Comparison of ENCODE assay signal across 15 cellular contexts in genomic region chr15:46343527-46343926, GRCh38.
A peak's percentile ranks its signal among the peaks of the same experiment; 100 is the strongest.
DNase-seq lines count a peak whose midpoint lies in the region; ATAC-seq and TF ChIP-seq lines count a peak whose summit lies in the region.
"Had no signal": no experiment of that assay in that cellular context is flagged by ENCODE, and none has a peak within 500 bp of the region (broad histone marks: within the 10 kb centered on the region; RNA-seq: fewer than 3 reads in every experiment).

No MANE protein-coding gene starts in this region.

- H2BK12ac ChIP-seq in neuronal stem cell (ENCODE audit: low read length), result no peak overlapping the region

- DNase-seq in Ammon's horn (ENCODE audit: low spot score) (peak; percentile 9), WERI-Rb-1 (no peak), foreskin keratinocyte (no peak), neuronal stem cell (ENCODE audit: low spot score) (peak; percentile 24), NCI-H1930 (lab: John Stamatoyannopoulos, UW) (no peak), GF-D8 (lab: John Stamatoyannopoulos, UW) (no peak), erythroblast (lab: John Stamatoyannopoulos, UW) (no peak)
- DNase-seq: NCI-H1048, NCI-H1436 treated with DMSO at 0.1 percent for 48 hours, NCI-H748 treated with DMSO at 0.1 percent for 48 hours, OCI-M1, SIG-M5 had no signal

- H3K4me1 ChIP-seq in foreskin keratinocyte, result peaks cover 18% of the 10 kb centered on the region
- peaks cover 3 to 6% of the 10 kb centered on the region in 2 donors for H3K4me1 ChIP-seq in neuronal stem cell (ENCODE audit: control insufficient read depth in 2 of 2, insufficient read depth in 1 of 2, low read depth in 1 of 2, low read length in 2 of 2)
- H3K4me1 ChIP-seq: HAP-1 had no signal

- no peak for TF ChIP-seq POLR2A in erythroblast (IDR thresholded peaks at IDR 0.05; ENCODE audit: low read length)

- peak overlapping the region; percentile 62 for H2AFZ ChIP-seq in neuronal stem cell (ENCODE audit: low read length)

- H3K23ac ChIP-seq in neuronal stem cell (ENCODE audit: low read depth, low read length, poor library complexity), result no peak overlapping the region

- H3K27me3 ChIP-seq in WERI-Rb-1 (ENCODE audit: insufficient read depth, low read depth, severe bottlenecking), result no peaks in the 10 kb centered on the region
- no peaks in the 10 kb centered on the region for H3K27me3 ChIP-seq in foreskin keratinocyte
- no peaks in the 10 kb centered on the region for H3K27me3 ChIP-seq in neuronal stem cell (ENCODE audit: control insufficient read depth in 3 of 3, insufficient read depth in 3 of 3, low read depth in 1 of 3, low read length in 3 of 3)

- no peak overlapping the region for H2BK120ac ChIP-seq in neuronal stem cell (ENCODE audit: low read depth, low read length)

- H3K9me3 ChIP-seq in WERI-Rb-1 (ENCODE audit: severe bottlenecking) (no peaks in the 10 kb centered on the region), neuronal stem cell (replicated peaks in 1 of 2; ENCODE audit: control insufficient read depth in 2 of 2, insufficient read depth in 1 of 2, low read depth in 1 of 2, low read length in 2 of 2) (no peaks in the 10 kb centered on the region)
- H3K9me3 ChIP-seq: HAP-1 had no signal

- no peak for ATAC-seq in foreskin keratinocyte
- no peak for ATAC-seq in GM21381 (IDR thresholded peaks at IDR 0.05; ENCODE audit: unreplicated experiment)

- peak overlapping the region; percentile 48 for H3K27ac ChIP-seq in WERI-Rb-1
- peak overlapping the region; percentile 61 for H3K27ac ChIP-seq in foreskin keratinocyte
- H3K27ac ChIP-seq in neuronal stem cell (replicated peaks; ENCODE audit: low read length), result no peak overlapping the region
- H3K27ac ChIP-seq: C4-2B had no signal

- H3K4me2 ChIP-seq in neuronal stem cell (ENCODE audit: insufficient read depth, low read length, poor library complexity, severe bottlenecking), result no peak overlapping the region

- H2BK5ac ChIP-seq in neuronal stem cell (ENCODE audit: low read length), result no peak overlapping the region

- H3K4me3 ChIP-seq in WERI-Rb-1 (ENCODE audit: low read depth, low read length) (no peak overlapping the region), neuronal stem cell (ENCODE audit: low read length in 2 of 2) (no peak overlapping the region)
- H3K4me3 ChIP-seq: HAP-1 had no signal

- WGBS in neuronal stem cell (ENCODE audit: extremely low coverage in 2 of 2, insufficient read length in 2 of 2, insufficient replicate concordance in 1 of 2), 2 donors, result no CpG with 5 or more reads among the region's 6 CpGs

- H3K14ac ChIP-seq in neuronal stem cell (ENCODE audit: low read length), result no peak overlapping the region

- H3K79me1 ChIP-seq in neuronal stem cell (ENCODE audit: low read depth, low read length), result no peaks in the 10 kb centered on the region

- no peak overlapping the region for H3K18ac ChIP-seq in neuronal stem cell (ENCODE audit: low read length)

- H2BK15ac ChIP-seq in neuronal stem cell (ENCODE audit: low read length), result no peak overlapping the region

- no peaks in the 10 kb centered on the region for H3K36me3 ChIP-seq in WERI-Rb-1
- H3K36me3 ChIP-seq in neuronal stem cell (replicated peaks in 1 of 2; ENCODE audit: control insufficient read depth in 2 of 2, insufficient read depth in 2 of 2, low read length in 2 of 2), result no peaks in the 10 kb centered on the region
- H3K36me3 ChIP-seq: HAP-1 had no signal

- no peak overlapping the region for H3K4ac ChIP-seq in neuronal stem cell (ENCODE audit: low read length)

- no peak overlapping the region for H4K8ac ChIP-seq in neuronal stem cell (ENCODE audit: low read depth, low read length)

- TF ChIP-seq CTCF in WERI-Rb-1 (IDR thresholded peaks at IDR 0.05; ENCODE audit: low read depth, low read length), result no peak
- TF ChIP-seq CTCF in foreskin keratinocyte (conservative IDR thresholded peaks at IDR 0.05), result no peak

- no peak overlapping the region for H2AK5ac ChIP-seq in neuronal stem cell (ENCODE audit: low read depth, low read length)

- no peak overlapping the region for H4K91ac ChIP-seq in neuronal stem cell (ENCODE audit: low read depth, low read length, poor library complexity)

- no peak overlapping the region for H3K9ac ChIP-seq in neuronal stem cell (ENCODE audit: low read depth, low read length, poor library complexity)

Comparison
In these comparisons a context has a peak if more than half of its experiments do, and no peak if none do; other contexts are left out.
1. DNase-seq: peak in Ammon's horn (single experiment) and neuronal stem cell (single experiment); none in WERI-Rb-1 (single experiment), foreskin keratinocyte (0 of 2), NCI-H1930 (0 of 2), GF-D8 (single experiment) and erythroblast (0 of 2).